ENCODE assay signal across 16 cellular contexts in the genomic region with DNA sequence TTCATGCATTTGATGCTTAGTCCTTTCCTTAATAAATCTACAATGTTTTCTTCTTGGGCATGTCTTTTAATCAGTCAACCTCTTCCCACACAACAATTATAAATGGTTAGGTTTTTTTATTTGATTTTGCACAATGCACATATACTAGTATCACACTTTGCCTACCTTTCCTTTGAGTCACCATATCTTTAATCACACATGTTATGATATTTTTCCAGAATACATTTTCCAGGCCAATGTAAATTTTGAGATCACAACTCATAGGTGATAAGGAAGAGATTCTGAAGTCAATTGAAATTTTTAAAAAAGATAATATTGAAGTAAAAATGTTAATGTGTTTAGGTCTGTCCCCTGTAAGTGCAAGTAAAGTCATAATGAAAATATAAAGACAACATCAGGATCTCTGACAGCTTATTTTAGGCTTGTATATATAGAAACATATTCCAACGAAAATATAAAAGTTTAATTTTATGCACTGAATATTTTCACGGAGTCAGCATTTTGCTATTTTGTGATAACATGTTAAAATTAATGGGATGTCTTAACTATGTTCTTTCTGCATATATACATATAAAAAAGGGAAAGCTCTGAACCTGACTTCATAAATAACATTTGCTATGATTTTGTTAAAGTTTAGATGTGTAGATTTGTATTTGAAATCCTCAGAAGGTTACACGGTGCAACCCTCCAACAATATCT.
"Had no signal": no experiment of that assay in that cellular context is flagged by ENCODE, and none has a peak within 500 bp of the region (broad histone marks: within the 10 kb centered on the region; RNA-seq: fewer than 3 reads in every experiment).

No MANE protein-coding gene starts in this region.

- DNase-seq: KBM-7, MV-4-11, NCI-H1048, NCI-H1105, NCI-H1436 treated with DMSO at 0.1 percent for 48 hours, NCI-H187 treated with DMSO at 0.1 percent for 48 hours, NCI-H2029 treated with DMSO at 0.1 percent for 48 hours, NCI-H526 treated with DMSO at 0.1 percent for 48 hours, NCI-H774, SW 1271, T-cell had no signal

- H3K4me1 Mint-ChIP-seq: IgD-negative memory B cell, T-cell had no signal

- H3K9me3 ChIP-seq: SJSA1 had no signal

- ATAC-seq: Panc1, T-cell had no signal

- H3K4me1 ChIP-seq: SJSA1 had no signal

- H3K36me3 Mint-ChIP-seq: IgD-negative memory B cell, T-cell had no signal

- H3K4me3 Mint-ChIP-seq: IgD-negative memory B cell, T-cell had no signal

- H3K27me3 ChIP-seq: SJSA1 had no signal

- H3K36me3 ChIP-seq: SJSA1 had no signal

- H3K4me3 ChIP-seq: SJSA1, SK-N-MC had no signal

- H3K27ac ChIP-seq: RWPE1, SJSA1, SK-N-MC had no signal

- H3K27ac Mint-ChIP-seq: IgD-negative memory B cell, T-cell had no signal

- H3K27me3 Mint-ChIP-seq: IgD-negative memory B cell, T-cell had no signal
